In the genomic region with DNA sequence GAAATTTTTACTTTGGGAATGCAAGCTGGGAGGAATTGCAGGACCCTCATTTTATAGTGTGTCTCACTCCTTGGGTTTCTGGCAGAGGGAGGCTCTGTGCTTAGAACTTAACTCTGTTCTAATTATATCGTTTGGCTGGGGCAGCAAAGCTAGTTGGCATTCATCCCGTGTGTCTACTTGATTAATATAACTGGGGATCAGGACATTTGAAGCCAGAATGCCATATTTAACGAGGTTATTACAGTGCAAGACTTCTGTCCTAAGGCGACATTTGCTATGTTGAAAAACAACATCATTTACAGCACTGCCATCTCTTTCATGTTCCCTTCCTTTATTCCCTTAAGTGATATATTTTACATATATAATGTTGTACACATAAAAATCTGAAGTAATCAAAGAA, we compare ENCODE assay signal across 15 cellular contexts.
DNase-seq lines count a peak whose midpoint lies in the region; ATAC-seq and FAIRE-seq lines count a peak whose summit lies in the region.
"Had no signal": no experiment of that assay in that cellular context is flagged by ENCODE, and none has a peak within 500 bp of the region (broad histone marks: within the 10 kb centered on the region; RNA-seq: fewer than 3 reads in every experiment).

No MANE protein-coding gene starts in this region.

- no peak overlapping the region for H3K4me3 ChIP-seq in adipocyte (ENCODE audit: low read length)
- H3K4me3 ChIP-seq: GM23338, skin epidermis, suprapubic skin had no signal

- no peaks in the 10 kb centered on the region for H3K36me3 Mint-ChIP-seq in T-helper 2 cell treated with Interferon-gamma antibody and Interleukin-4, amounts not matched to agents 5 μg/mL and 100 μg/mL, for 36 hours (ENCODE audit: low read depth)

- peak; percentile 47 for FAIRE-seq in islet of Langerhans (lab: Jason Lieb, UNC)
- FAIRE-seq: GM12892 had no signal

- peaks cover 50% of the 10 kb centered on the region for H3K4me1 ChIP-seq in adipocyte (ENCODE audit: control insufficient read depth, insufficient read depth, low read length)

- DNase-seq in NCI-H1105 (lab: John Stamatoyannopoulos, UW) (peak; percentile 40), adipocyte (ENCODE audit: low read depth) (peak; percentile 38), ureter (ENCODE audit: low spot score) (peak; percentile 53)
- DNase-seq in T-helper 2 cell treated with Interferon-gamma antibody and Interleukin-4, amounts not matched to agents 5 μg/mL and 100 μg/mL, for 36 hours (ENCODE audit: low spot score), result no peak
- DNase-seq: activated CD8-positive, alpha-beta T cell treated with anti-CD3 and anti-CD28 coated beads, Interleukin-2, amount 10 ng/mL, durations not matched to agents 7 days and 5 days; activated naive CD4-positive, alpha-beta T cell treated with Interleukin-2 at 50 U/mL for 16 hours; DMS153 had no signal

- no peaks in the 10 kb centered on the region for H3K9me3 ChIP-seq in adipocyte (ENCODE audit: control insufficient read depth, low read length)
- H3K9me3 ChIP-seq: suprapubic skin had no signal

- H3K27ac Mint-ChIP-seq in T-helper 2 cell treated with Interferon-gamma antibody and Interleukin-4, amounts not matched to agents 5 μg/mL and 100 μg/mL, for 36 hours, result no peak overlapping the region
- H3K27ac Mint-ChIP-seq: activated CD8-positive, alpha-beta T cell treated with anti-CD3 and anti-CD28 coated beads, Interleukin-2, amount 10 ng/mL, durations not matched to agents 7 days and 5 days; GM23338 had no signal

- H3K9me3 Mint-ChIP-seq in T-helper 2 cell treated with Interferon-gamma antibody and Interleukin-4, amounts not matched to agents 5 μg/mL and 100 μg/mL, for 36 hours, result no peaks in the 10 kb centered on the region
- H3K9me3 Mint-ChIP-seq: GM23338 had no signal

- peak overlapping the region; percentile 27 for H3K9ac ChIP-seq in adipocyte (ENCODE audit: low read length)

- H3K27me3 Mint-ChIP-seq in T-helper 2 cell treated with Interferon-gamma antibody and Interleukin-4, amounts not matched to agents 5 μg/mL and 100 μg/mL, for 36 hours (ENCODE audit: low read depth), result peaks cover 13% of the 10 kb centered on the region

- H3K27me3 ChIP-seq in adipocyte (replicated peaks; ENCODE audit: control insufficient read depth, insufficient read depth, low read length), result no peaks in the 10 kb centered on the region
- H3K27me3 ChIP-seq: suprapubic skin had no signal

- no peaks in the 10 kb centered on the region for H3K36me3 ChIP-seq in adipocyte (ENCODE audit: control insufficient read depth, insufficient read depth, low read length, severe bottlenecking)
- H3K36me3 ChIP-seq: suprapubic skin had no signal

- ATAC-seq in HG03135 (IDR thresholded peaks at IDR 0.05; ENCODE audit: unreplicated experiment) (no peak), HG03108 (IDR thresholded peaks at IDR 0.05; ENCODE audit: unreplicated experiment) (no peak)
- ATAC-seq: activated CD8-positive, alpha-beta T cell treated with anti-CD3 and anti-CD28 coated beads, Interleukin-2, amount 10 ng/mL, durations not matched to agents 7 days and 5 days; esophagus mucosa; GM23338 had no signal

- no peak overlapping the region for H3K4me3 Mint-ChIP-seq in T-helper 2 cell treated with Interferon-gamma antibody and Interleukin-4, amounts not matched to agents 5 μg/mL and 100 μg/mL, for 36 hours
- H3K4me3 Mint-ChIP-seq: activated CD8-positive, alpha-beta T cell treated with anti-CD3 and anti-CD28 coated beads, Interleukin-2, amount 10 ng/mL, durations not matched to agents 7 days and 5 days; GM23338 had no signal

- no peaks in the 10 kb centered on the region for H3K4me1 Mint-ChIP-seq in T-helper 2 cell treated with Interferon-gamma antibody and Interleukin-4, amounts not matched to agents 5 μg/mL and 100 μg/mL, for 36 hours (ENCODE audit: low read depth)
- H3K4me1 Mint-ChIP-seq: GM23338 had no signal
